In the genomic region with DNA sequence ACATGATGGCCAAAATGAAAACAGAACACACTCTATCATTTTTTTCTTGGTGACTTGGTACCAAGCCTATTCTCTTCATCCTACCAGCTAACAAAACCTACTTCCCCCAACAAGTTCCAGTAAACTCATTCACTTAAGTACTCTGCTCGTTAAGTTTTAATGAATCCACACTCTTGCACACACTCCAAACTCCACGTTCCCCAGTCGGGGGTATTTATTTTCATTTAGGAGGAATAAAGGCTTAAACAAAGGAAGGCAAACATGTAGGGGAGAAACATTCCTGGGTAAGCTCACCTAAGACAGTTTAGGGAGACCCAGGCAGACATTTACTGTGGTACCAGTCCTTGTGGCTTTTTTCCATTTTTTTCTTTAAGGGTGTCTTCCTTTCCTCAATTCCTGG, we compare ENCODE assay signal across 24 cellular contexts.
A peak's percentile ranks its signal among the peaks of the same experiment; 100 is the strongest.
DNase-seq lines count a peak whose midpoint lies in the region; ATAC-seq, FAIRE-seq and TF ChIP-seq lines count a peak whose summit lies in the region.
"Had no signal": no experiment of that assay in that cellular context is flagged by ENCODE, and none has a peak within 500 bp of the region (broad histone marks: within the 10 kb centered on the region; RNA-seq: fewer than 3 reads in every experiment).

No MANE protein-coding gene starts in this region.

- no peaks in the 10 kb centered on the region for H3K27me3 ChIP-seq in neuronal stem cell (ENCODE audit: control insufficient read depth in 3 of 3, insufficient read depth in 3 of 3, low read depth in 1 of 3, low read length in 3 of 3)
- H3K27me3 ChIP-seq in WERI-Rb-1 (ENCODE audit: insufficient read depth, low read depth, severe bottlenecking) = no peaks in the 10 kb centered on the region
- H3K27me3 ChIP-seq: BE2C had no signal

- no peak overlapping the region for H2AK5ac ChIP-seq in neuronal stem cell (ENCODE audit: low read depth, low read length)

- H3K36me3 ChIP-seq in HEK293 (ENCODE audit: control insufficient read depth in 2 of 2, insufficient read depth in 1 of 2, low read length in 2 of 2) (no peaks in the 10 kb centered on the region), neuronal stem cell (replicated peaks in 1 of 2; ENCODE audit: control insufficient read depth in 2 of 2, insufficient read depth in 2 of 2, low read length in 2 of 2) (no peaks in the 10 kb centered on the region), WERI-Rb-1 (no peaks in the 10 kb centered on the region)
- H3K36me3 ChIP-seq: BE2C had no signal

- no peak overlapping the region for H2BK5ac ChIP-seq in neuronal stem cell (ENCODE audit: low read length)

- no CpG with 5 or more reads among the region's 3 CpGs for WGBS in neuronal stem cell (ENCODE audit: extremely low coverage in 2 of 2, insufficient read length in 2 of 2, insufficient replicate concordance in 1 of 2), 2 donors

- POLR2A ChIA-PET in HEK293 (lab: Yijun Ruan, JAX) = no interaction called here

- no peak overlapping the region for H3K4me3 ChIP-seq in HEK293 (ENCODE audit: low read depth, low read length)
- no peak overlapping the region for H3K4me3 ChIP-seq in neuronal stem cell (ENCODE audit: low read length in 2 of 2)
- no peak overlapping the region for H3K4me3 ChIP-seq in WERI-Rb-1 (ENCODE audit: low read depth, low read length)
- H3K4me3 ChIP-seq: PC-9, SK-N-MC had no signal

- no peak overlapping the region for H3K18ac ChIP-seq in neuronal stem cell (ENCODE audit: low read length)

- no peak overlapping the region for H4K8ac ChIP-seq in neuronal stem cell (ENCODE audit: low read depth, low read length)

- H3K14ac ChIP-seq in neuronal stem cell (ENCODE audit: low read length) = no peak overlapping the region

- no peak overlapping the region for H3K27ac ChIP-seq in HEK293 (ENCODE audit: extremely low read depth, low read depth, low read length)
- no peak overlapping the region for H3K27ac ChIP-seq in neuronal stem cell (replicated peaks; ENCODE audit: low read length)
- no peak overlapping the region for H3K27ac ChIP-seq in WERI-Rb-1
- H3K27ac ChIP-seq: HL-60, PC-9, SK-N-MC had no signal

- peak; percentile 99 for FAIRE-seq in G401.6 (lab: Jason Lieb, UNC)
- FAIRE-seq: D721Med, GM18507, HepG2 had no signal

- H3K9me3 ChIP-seq in HEK293 (ENCODE audit: control insufficient read depth, insufficient read depth, low read depth, low read length) (no peaks in the 10 kb centered on the region), neuronal stem cell (replicated peaks in 1 of 2; ENCODE audit: control insufficient read depth in 2 of 2, insufficient read depth in 1 of 2, low read depth in 1 of 2, low read length in 2 of 2) (no peaks in the 10 kb centered on the region), WERI-Rb-1 (ENCODE audit: severe bottlenecking) (no peaks in the 10 kb centered on the region)
- H3K9me3 ChIP-seq: BE2C had no signal

- H4K91ac ChIP-seq in neuronal stem cell (ENCODE audit: low read depth, low read length, poor library complexity) = no peak overlapping the region

- no peak overlapping the region for H2BK12ac ChIP-seq in neuronal stem cell (ENCODE audit: low read length)

- no peak overlapping the region for H2BK15ac ChIP-seq in neuronal stem cell (ENCODE audit: low read length)

- H2BK120ac ChIP-seq in neuronal stem cell (ENCODE audit: low read depth, low read length) = no peak overlapping the region

- H3K4me2 ChIP-seq in neuronal stem cell (ENCODE audit: insufficient read depth, low read length, poor library complexity, severe bottlenecking) = no peak overlapping the region
- H3K4me2 ChIP-seq: PC-9 had no signal

- no peak overlapping the region for H3K9ac ChIP-seq in neuronal stem cell (ENCODE audit: low read depth, low read length, poor library complexity)

- H3K4ac ChIP-seq in neuronal stem cell (ENCODE audit: low read length) = no peak overlapping the region

- ATAC-seq in GM21423 (IDR thresholded peaks at IDR 0.05; ENCODE audit: unreplicated experiment) = no peak
- ATAC-seq: HepG2, T-helper 17 cell had no signal

- peak overlapping the region; percentile 11 for H2AFZ ChIP-seq in neuronal stem cell (ENCODE audit: low read length)
- H2AFZ ChIP-seq: PC-9 had no signal

- CTCF ChIA-PET in HEK293 (lab: Yijun Ruan, JAX) = interaction anchor here (1.9 kb wide), 1 partner anchor 30 kb away, joined by 6 read pairs; no protein-coding TSS in a partner anchor

- H3K4me1 ChIP-seq in HEK293 (ENCODE audit: control insufficient read depth, insufficient read depth, low read length) = peaks cover 11% of the 10 kb centered on the region; the same call in 1 of the 2 replicates
- peaks cover 9 to 19% of the 10 kb centered on the region in 2 donors for H3K4me1 ChIP-seq in neuronal stem cell (ENCODE audit: control insufficient read depth in 2 of 2, insufficient read depth in 1 of 2, low read depth in 1 of 2, low read length in 2 of 2)
- H3K4me1 ChIP-seq: BE2C had no signal

- DNase-seq in cerebellar cortex (ENCODE audit: low spot score) (peak; percentile 81), neuronal stem cell (ENCODE audit: low spot score) (no peak), WERI-Rb-1 (no peak)
- no peak for DNase-seq in activated CD4-positive, alpha-beta T cell treated with anti-CD3 and anti-CD28 coated beads for 4 hours
- DNase-seq: BE2C, H7, KBM-7, MM.1S, NCI-H1048, NCI-H2029 treated with DMSO at 0.1 percent for 48 hours, NCI-H69, PC-9, RPMI8226, SHP77 treated with DMSO at 0.1 percent for 48 hours, SW 1271, T-helper 17 cell had no signal

- no peak overlapping the region for H3K23ac ChIP-seq in neuronal stem cell (ENCODE audit: low read depth, low read length, poor library complexity)

- H3K79me1 ChIP-seq in neuronal stem cell (ENCODE audit: low read depth, low read length) = no peaks in the 10 kb centered on the region

- TF ChIP-seq CTCF in HEK293 (tag by site-specific recombination; IDR thresholded peaks at IDR 0.05) (no peak), WERI-Rb-1 (IDR thresholded peaks at IDR 0.05; ENCODE audit: low read depth, low read length) (no peak)

TF ChIP-seq in HEK293, 187 proteins besides CTCF, POLR2A, EP300 and RAD21:
- TF ChIP-seq ZNF341 (tag by site-specific recombination; IDR thresholded peaks at IDR 0.05; ENCODE audit: low read depth) (no peak), PRDM10 (tag by site-specific recombination; IDR thresholded peaks at IDR 0.05) (no peak)
- TF ChIP-seq, protein P1, sequence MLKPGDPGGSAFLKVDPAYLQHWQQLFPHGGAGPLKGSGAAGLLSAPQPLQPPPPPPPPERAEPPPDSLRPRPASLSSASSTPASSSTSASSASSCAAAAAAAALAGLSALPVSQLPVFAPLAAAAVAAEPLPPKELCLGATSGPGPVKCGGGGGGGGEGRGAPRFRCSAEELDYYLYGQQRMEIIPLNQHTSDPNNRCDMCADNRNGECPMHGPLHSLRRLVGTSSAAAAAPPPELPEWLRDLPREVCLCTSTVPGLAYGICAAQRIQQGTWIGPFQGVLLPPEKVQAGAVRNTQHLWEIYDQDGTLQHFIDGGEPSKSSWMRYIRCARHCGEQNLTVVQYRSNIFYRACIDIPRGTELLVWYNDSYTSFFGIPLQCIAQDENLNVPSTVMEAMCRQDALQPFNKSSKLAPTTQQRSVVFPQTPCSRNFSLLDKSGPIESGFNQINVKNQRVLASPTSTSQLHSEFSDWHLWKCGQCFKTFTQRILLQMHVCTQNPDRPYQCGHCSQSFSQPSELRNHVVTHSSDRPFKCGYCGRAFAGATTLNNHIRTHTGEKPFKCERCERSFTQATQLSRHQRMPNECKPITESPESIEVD (tag by site-specific recombination; IDR thresholded peaks at IDR 0.05) = peak; percentile 29
